1 cellular context compared by ENCODE assay signal in genomic region chr12:53418221-53418620, GRCh38.
A peak's percentile ranks its signal among the peaks of the same experiment; 100 is the strongest.
TF ChIP-seq lines count a peak whose summit lies in the region.

No MANE protein-coding gene starts in this region.

TF ChIP-seq in HepG2, 621 proteins besides CTCF, POLR2A, EP300 and RAD21:
- TF ChIP-seq, protein P1, sequence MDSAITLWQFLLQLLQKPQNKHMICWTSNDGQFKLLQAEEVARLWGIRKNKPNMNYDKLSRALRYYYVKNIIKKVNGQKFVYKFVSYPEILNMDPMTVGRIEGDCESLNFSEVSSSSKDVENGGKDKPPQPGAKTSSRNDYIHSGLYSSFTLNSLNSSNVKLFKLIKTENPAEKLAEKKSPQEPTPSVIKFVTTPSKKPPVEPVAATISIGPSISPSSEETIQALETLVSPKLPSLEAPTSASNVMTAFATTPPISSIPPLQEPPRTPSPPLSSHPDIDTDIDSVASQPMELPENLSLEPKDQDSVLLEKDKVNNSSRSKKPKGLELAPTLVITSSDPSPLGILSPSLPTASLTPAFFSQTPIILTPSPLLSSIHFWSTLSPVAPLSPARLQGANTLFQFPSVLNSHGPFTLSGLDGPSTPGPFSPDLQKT (CRISPR knock-in tag; IDR thresholded peaks at IDR 0.05; ENCODE audit: borderline replicate concordance): no peak
- TF ChIP-seq, protein P2, sequence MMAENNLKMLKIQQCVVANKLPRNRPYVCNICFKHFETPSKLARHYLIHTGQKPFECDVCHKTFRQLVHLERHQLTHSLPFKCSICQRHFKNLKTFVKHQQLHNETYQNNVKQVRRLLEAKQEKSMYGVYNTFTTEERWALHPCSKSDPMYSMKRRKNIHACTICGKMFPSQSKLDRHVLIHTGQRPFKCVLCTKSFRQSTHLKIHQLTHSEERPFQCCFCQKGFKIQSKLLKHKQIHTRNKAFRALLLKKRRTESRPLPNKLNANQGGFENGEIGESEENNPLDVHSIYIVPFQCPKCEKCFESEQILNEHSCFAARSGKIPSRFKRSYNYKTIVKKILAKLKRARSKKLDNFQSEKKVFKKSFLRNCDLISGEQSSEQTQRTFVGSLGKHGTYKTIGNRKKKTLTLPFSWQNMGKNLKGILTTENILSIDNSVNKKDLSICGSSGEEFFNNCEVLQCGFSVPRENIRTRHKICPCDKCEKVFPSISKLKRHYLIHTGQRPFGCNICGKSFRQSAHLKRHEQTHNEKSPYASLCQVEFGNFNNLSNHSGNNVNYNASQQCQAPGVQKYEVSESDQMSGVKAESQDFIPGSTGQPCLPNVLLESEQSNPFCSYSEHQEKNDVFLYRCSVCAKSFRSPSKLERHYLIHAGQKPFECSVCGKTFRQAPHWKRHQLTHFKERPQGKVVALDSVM (CRISPR knock-in tag; IDR thresholded peaks at IDR 0.05): peak; percentile 2; the same call in 1 of the 2 replicates
- peak; percentile 28; the same call in 1 of the 2 replicates for TF ChIP-seq ZNF652 (CRISPR knock-in tag; IDR thresholded peaks at IDR 0.05; ENCODE audit: borderline replicate concordance, low read depth)
- TF ChIP-seq PHF5A (CRISPR knock-in tag; IDR thresholded peaks at IDR 0.05; ENCODE audit: low read depth, unreplicated experiment): no peak
- TF ChIP-seq, protein P3, sequence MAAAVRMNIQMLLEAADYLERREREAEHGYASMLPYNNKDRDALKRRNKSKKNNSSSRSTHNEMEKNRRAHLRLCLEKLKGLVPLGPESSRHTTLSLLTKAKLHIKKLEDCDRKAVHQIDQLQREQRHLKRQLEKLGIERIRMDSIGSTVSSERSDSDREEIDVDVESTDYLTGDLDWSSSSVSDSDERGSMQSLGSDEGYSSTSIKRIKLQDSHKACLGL (CRISPR knock-in tag; IDR thresholded peaks at IDR 0.05): no peak
- no peak for TF ChIP-seq GABPB1 (CRISPR knock-in tag; IDR thresholded peaks at IDR 0.05)
